15 cellular contexts compared by ENCODE assay signal in genomic region chr17:80696964-80697363, GRCh38.
DNase-seq lines count a peak whose midpoint lies in the region; ATAC-seq and TF ChIP-seq lines count a peak whose summit lies in the region.
"Had no signal": no experiment of that assay in that cellular context is flagged by ENCODE, and none has a peak within 500 bp of the region (broad histone marks: within the 10 kb centered on the region; RNA-seq: fewer than 3 reads in every experiment).

No MANE protein-coding gene starts in this region.

- peaks cover 44% of the 10 kb centered on the region for H3K4me1 Mint-ChIP-seq in activated naive CD4-positive, alpha-beta T cell treated with anti-CD3 and anti-CD28 coated beads for 36 hours (ENCODE audit: low read depth)
- peaks cover 50% of the 10 kb centered on the region for H3K4me1 Mint-ChIP-seq in central memory CD8-positive, alpha-beta T cell

- peak overlapping the region; percentile 64 for H3K14ac ChIP-seq in neuronal stem cell (ENCODE audit: low read length)

- H3K4me3 ChIP-seq in neuronal stem cell (ENCODE audit: low read length in 2 of 2): no peak overlapping the region
- H3K4me3 ChIP-seq: PC-9 had no signal

- ATAC-seq in central memory CD8-positive, alpha-beta T cell (replicated peaks; ENCODE audit: extremely low read depth, poor library complexity, severe bottlenecking): no peak
- ATAC-seq in HG02981 (IDR thresholded peaks at IDR 0.05; ENCODE audit: unreplicated experiment): no peak
- ATAC-seq: HCT116 had no signal

- peak overlapping the region; percentile 53 for H3K27ac Mint-ChIP-seq in activated naive CD4-positive, alpha-beta T cell treated with anti-CD3 and anti-CD28 coated beads for 36 hours
- H3K27ac Mint-ChIP-seq in central memory CD8-positive, alpha-beta T cell (ENCODE audit: low read depth): peak overlapping the region; percentile 86

- peaks cover 3% of the 10 kb centered on the region for H3K79me1 ChIP-seq in neuronal stem cell (ENCODE audit: low read depth, low read length)

- no peak overlapping the region for H3K4me2 ChIP-seq in neuronal stem cell (ENCODE audit: insufficient read depth, low read length, poor library complexity, severe bottlenecking)
- H3K4me2 ChIP-seq: PC-9 had no signal

- no peak overlapping the region for H2AFZ ChIP-seq in neuronal stem cell (ENCODE audit: low read length)
- H2AFZ ChIP-seq: PC-9 had no signal

- peaks cover 5% of the 10 kb centered on the region for H3K9me3 Mint-ChIP-seq in activated naive CD4-positive, alpha-beta T cell treated with anti-CD3 and anti-CD28 coated beads for 36 hours
- H3K9me3 Mint-ChIP-seq in central memory CD8-positive, alpha-beta T cell: peaks cover 14% of the 10 kb centered on the region

- no peak overlapping the region for H2BK15ac ChIP-seq in neuronal stem cell (ENCODE audit: low read length)

- H2BK12ac ChIP-seq in neuronal stem cell (ENCODE audit: low read length): peak overlapping the region; percentile 5

- no peaks in the 10 kb centered on the region for H3K27me3 Mint-ChIP-seq in activated naive CD4-positive, alpha-beta T cell treated with anti-CD3 and anti-CD28 coated beads for 36 hours (ENCODE audit: low read depth)
- no peaks in the 10 kb centered on the region for H3K27me3 Mint-ChIP-seq in central memory CD8-positive, alpha-beta T cell

- TF ChIP-seq CTCF in VCaP (conservative IDR thresholded peaks at IDR 0.05): no peak

- H3K4me3 Mint-ChIP-seq in activated naive CD4-positive, alpha-beta T cell treated with anti-CD3 and anti-CD28 coated beads for 36 hours: no peak overlapping the region
- H3K4me3 Mint-ChIP-seq in central memory CD8-positive, alpha-beta T cell: no peak overlapping the region

- H4K8ac ChIP-seq in neuronal stem cell (ENCODE audit: low read depth, low read length): no peak overlapping the region

- H3K9me3 ChIP-seq in neuronal stem cell (replicated peaks in 1 of 2; ENCODE audit: control insufficient read depth in 2 of 2, insufficient read depth in 1 of 2, low read depth in 1 of 2, low read length in 2 of 2): peaks cover 0 to 3% of the 10 kb centered on the region in 2 donors
- H3K9me3 ChIP-seq: Caco-2 had no signal

- intact Hi-C loops in activated naive CD4-positive, alpha-beta T cell treated with anti-CD3 and anti-CD28 coated beads for 36 hours (cut with micrococcal nuclease): no loop called here
- intact Hi-C loops in posterior cingulate gyrus (cut with DNase I): no loop called here

- peak overlapping the region; percentile 53 for H2BK120ac ChIP-seq in neuronal stem cell (ENCODE audit: low read depth, low read length)

- H3K9ac ChIP-seq in neuronal stem cell (ENCODE audit: low read depth, low read length, poor library complexity): peak overlapping the region; percentile 68

- peaks cover 33 to 34% of the 10 kb centered on the region in 2 donors for H3K4me1 ChIP-seq in neuronal stem cell (ENCODE audit: control insufficient read depth in 2 of 2, insufficient read depth in 1 of 2, low read depth in 1 of 2, low read length in 2 of 2)

- H3K23ac ChIP-seq in neuronal stem cell (ENCODE audit: low read depth, low read length, poor library complexity): no peak overlapping the region

- H3K27ac ChIP-seq in VCaP (peak overlapping the region; percentile 87), neuronal stem cell (replicated peaks; ENCODE audit: low read length) (no peak overlapping the region)
- H3K27ac ChIP-seq: PC-9 had no signal

- H3K4ac ChIP-seq in neuronal stem cell (ENCODE audit: low read length): no peak overlapping the region

- CTCF ChIA-PET in activated naive CD4-positive, alpha-beta T cell treated with anti-CD3 and anti-CD28 coated beads for 36 hours (lab: Charles Lee): no interaction called here

- peak overlapping the region; percentile 78 for H3K18ac ChIP-seq in neuronal stem cell (ENCODE audit: low read length)

- no peak overlapping the region for H2BK5ac ChIP-seq in neuronal stem cell (ENCODE audit: low read length)

- WGBS in neuronal stem cell (ENCODE audit: extremely low coverage in 2 of 2, insufficient read length in 2 of 2, insufficient replicate concordance in 1 of 2), 2 donors: no CpG with 5 or more reads among the region's 5 CpGs

- H3K36me3 Mint-ChIP-seq in activated naive CD4-positive, alpha-beta T cell treated with anti-CD3 and anti-CD28 coated beads for 36 hours (ENCODE audit: low read depth): no peaks in the 10 kb centered on the region
- H3K36me3 Mint-ChIP-seq in central memory CD8-positive, alpha-beta T cell (ENCODE audit: insufficient read depth): peaks cover 4% of the 10 kb centered on the region

- H3K27me3 ChIP-seq in neuronal stem cell (ENCODE audit: control insufficient read depth in 3 of 3, insufficient read depth in 3 of 3, low read depth in 1 of 3, low read length in 3 of 3): no peaks in the 10 kb centered on the region

- H2AK5ac ChIP-seq in neuronal stem cell (ENCODE audit: low read depth, low read length): no peak overlapping the region

- peak overlapping the region; percentile 61 for H4K91ac ChIP-seq in neuronal stem cell (ENCODE audit: low read depth, low read length, poor library complexity)

- no peaks in the 10 kb centered on the region for H3K36me3 ChIP-seq in neuronal stem cell (replicated peaks in 1 of 2; ENCODE audit: control insufficient read depth in 2 of 2, insufficient read depth in 2 of 2, low read length in 2 of 2)

- no peak for DNase-seq in activated naive CD4-positive, alpha-beta T cell treated with anti-CD3 and anti-CD28 coated beads for 36 hours
- no peak for DNase-seq in activated naive CD4-positive, alpha-beta T cell treated with anti-CD3 and anti-CD28 coated beads, Interleukin-2, amount 50 U/mL, for 16 hours
- no peak for DNase-seq in central memory CD8-positive, alpha-beta T cell (ENCODE audit: low spot score in 2 of 2)
- DNase-seq in neuronal stem cell (ENCODE audit: low spot score) (no peak), T-helper 2 cell (no peak), posterior cingulate gyrus (no peak)
- DNase-seq: Caco-2, KBM-7, NCI-H1092 treated with DMSO at 0.1 percent for 48 hours, NCI-H345, NCI-H748 treated with DMSO at 0.1 percent for 48 hours, PC-9 had no signal
